ENCODE assay signal across 8 cellular contexts in the genomic region with DNA sequence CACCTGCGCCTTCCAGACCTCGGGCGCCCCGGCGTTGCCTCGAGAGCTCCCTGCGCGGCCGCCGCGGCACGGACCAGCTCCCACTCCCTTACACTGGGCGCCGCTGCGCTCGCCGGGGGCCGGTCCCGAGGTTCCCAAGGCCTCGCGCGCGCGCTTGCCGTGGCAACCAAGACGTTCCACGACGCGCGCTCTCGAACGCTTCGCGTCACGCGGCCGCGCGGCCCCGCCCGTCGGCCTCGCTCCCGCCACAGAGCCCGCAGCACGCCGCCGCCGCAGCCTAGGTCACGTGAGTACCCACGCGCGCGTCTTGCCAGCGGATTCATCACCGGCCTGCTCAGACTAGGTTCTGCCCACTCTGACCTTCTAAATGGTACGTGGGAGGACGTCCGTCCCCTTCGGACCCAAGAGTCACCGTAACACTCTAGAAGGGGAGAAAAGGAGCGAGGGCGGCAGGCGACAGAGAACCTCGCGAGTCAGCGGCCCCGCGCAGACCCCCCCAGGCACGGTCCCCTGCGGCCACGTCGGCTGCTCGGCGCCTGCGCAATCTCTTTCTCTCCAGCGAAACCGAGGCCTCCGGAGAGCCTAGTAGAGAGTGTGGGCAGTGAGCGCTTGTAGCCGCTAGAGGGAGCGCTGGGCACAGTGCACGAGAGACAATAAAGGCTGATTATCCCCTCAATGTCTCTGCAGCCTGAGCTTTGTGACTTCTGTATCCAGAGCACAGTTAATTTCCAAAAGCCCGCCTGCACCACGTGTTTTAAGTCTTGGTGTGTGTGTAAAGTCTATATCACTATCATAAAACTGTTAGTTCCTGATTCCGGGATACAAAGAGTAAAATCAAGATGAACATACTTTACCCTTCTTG. TPM values are rescaled to one million over a fixed set of nuclear protein-coding genes. Genes with fewer than 3 reads are reported as not detected.
A peak's percentile ranks its signal among the peaks of the same experiment; 100 is the strongest.
DNase-seq lines count a peak whose midpoint lies in the region; ATAC-seq lines count a peak whose summit lies in the region.

A gene with protein sequence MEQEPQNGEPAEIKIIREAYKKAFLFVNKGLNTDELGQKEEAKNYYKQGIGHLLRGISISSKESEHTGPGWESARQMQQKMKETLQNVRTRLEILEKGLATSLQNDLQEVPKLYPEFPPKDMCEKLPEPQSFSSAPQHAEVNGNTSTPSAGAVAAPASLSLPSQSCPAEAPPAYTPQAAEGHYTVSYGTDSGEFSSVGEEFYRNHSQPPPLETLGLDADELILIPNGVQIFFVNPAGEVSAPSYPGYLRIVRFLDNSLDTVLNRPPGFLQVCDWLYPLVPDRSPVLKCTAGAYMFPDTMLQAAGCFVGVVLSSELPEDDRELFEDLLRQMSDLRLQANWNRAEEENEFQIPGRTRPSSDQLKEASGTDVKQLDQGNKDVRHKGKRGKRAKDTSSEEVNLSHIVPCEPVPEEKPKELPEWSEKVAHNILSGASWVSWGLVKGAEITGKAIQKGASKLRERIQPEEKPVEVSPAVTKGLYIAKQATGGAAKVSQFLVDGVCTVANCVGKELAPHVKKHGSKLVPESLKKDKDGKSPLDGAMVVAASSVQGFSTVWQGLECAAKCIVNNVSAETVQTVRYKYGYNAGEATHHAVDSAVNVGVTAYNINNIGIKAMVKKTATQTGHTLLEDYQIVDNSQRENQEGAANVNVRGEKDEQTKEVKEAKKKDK (minus strand): TSS at position 173 of the 862 bp plus-strand sequence. CDS start 10,564 bp downstream, outside the sequence.

- no peaks in the 10 kb centered on the region for H3K36me3 ChIP-seq in CD4-positive, alpha-beta memory T cell (ENCODE audit: insufficient read depth, low read length)
- no peaks in the 10 kb centered on the region for H3K36me3 ChIP-seq in endocrine pancreas (ENCODE audit: control insufficient read depth, insufficient read depth, low read length)

- POLR2A ChIA-PET in CD4-positive, alpha-beta memory T cell (lab: Charles Lee; ENCODE audit: partially characterized antibody): interaction anchor here (1.3 kb wide), 1 partner anchor 654 kb away, joined by 7 read pairs; a partner anchor contains a TSS

- H3K4me3 ChIP-seq in CD4-positive, alpha-beta memory T cell (ENCODE audit: low read length in 2 of 2): peak within 1 kb of the TSS; percentile 42 to 84
- peak within 1 kb of the TSS; percentile 97 for H3K4me3 ChIP-seq in endocrine pancreas (ENCODE audit: control insufficient read depth, insufficient read depth, low read length)

- no peaks in the 10 kb centered on the region for H3K27me3 ChIP-seq in CD4-positive, alpha-beta memory T cell (ENCODE audit: insufficient read depth, low read length)
- H3K27me3 ChIP-seq in endocrine pancreas (ENCODE audit: control insufficient read depth, insufficient read depth, low read length): no peaks in the 10 kb centered on the region

- H3K36me3 Mint-ChIP-seq in CD4-positive, alpha-beta memory T cell: peaks cover 0 to 9% of the 10 kb centered on the region in 2 donors
- no peaks in the 10 kb centered on the region for H3K36me3 Mint-ChIP-seq in memory B cell

- H3K4me1 ChIP-seq in CD4-positive, alpha-beta memory T cell (ENCODE audit: insufficient read depth, low read length): peaks cover 33% of the 10 kb centered on the region
- H3K4me1 ChIP-seq in endocrine pancreas (ENCODE audit: control insufficient read depth, insufficient read depth, low read length): no peaks in the 10 kb centered on the region

- peak within 1 kb of the TSS; percentile 89 to 98 (median 96) for H3K4me3 Mint-ChIP-seq in CD4-positive, alpha-beta memory T cell
- peak within 1 kb of the TSS; percentile 94 for H3K4me3 Mint-ChIP-seq in memory B cell

- H3K9me3 Mint-ChIP-seq in CD4-positive, alpha-beta memory T cell: peaks cover 0 to 2% (median 0%) of the 10 kb centered on the region in 8 donors
- no peaks in the 10 kb centered on the region for H3K9me3 Mint-ChIP-seq in memory B cell

- intact Hi-C loops in CD4-positive, alpha-beta memory T cell (cut with micrococcal nuclease): loop anchor here (1.0 to 5.0 kb wide), 6 partner anchors 50 to 2001 kb away; a partner anchor contains a TSS

- H3K27ac ChIP-seq in CD4-positive, alpha-beta memory T cell (ENCODE audit: low read depth, low read length): peak within 1 kb of the TSS; percentile 85

- peak within 1 kb of the TSS; percentile 90 for H3K9ac ChIP-seq in endocrine pancreas (ENCODE audit: control insufficient read depth, insufficient read depth, low read length)

- H3K4me1 Mint-ChIP-seq in CD4-positive, alpha-beta memory T cell: peaks cover 28 to 44% (median 39%) of the 10 kb centered on the region in 4 donors
- H3K4me1 Mint-ChIP-seq in memory B cell: peaks cover 6% of the 10 kb centered on the region

- H3K9me3 ChIP-seq in CD4-positive, alpha-beta memory T cell (ENCODE audit: control insufficient read depth in 1 of 2, low read length in 2 of 2): no peaks in the 10 kb centered on the region
- H3K9me3 ChIP-seq in endocrine pancreas (ENCODE audit: control insufficient read depth, low read length): no peaks in the 10 kb centered on the region

- H3K27ac Mint-ChIP-seq in CD4-positive, alpha-beta memory T cell: peak within 1 kb of the TSS; percentile 98 to 100 (median 99)
- H3K27ac Mint-ChIP-seq in memory B cell: peak within 1 kb of the TSS; percentile 95

- CTCF ChIA-PET in CD4-positive, alpha-beta memory T cell (lab: Charles Lee; ENCODE audit: partially characterized antibody): interaction anchor here (0.6 to 3.8 kb wide), 20 partner anchors 9 to 654 kb away, joined by 3 to 37 read pairs (median 4); a partner anchor contains a TSS

- peak; percentile 86 for ATAC-seq in GM19468 (IDR thresholded peaks at IDR 0.05; ENCODE audit: extremely low read depth, unreplicated experiment)
- ATAC-seq in memory B cell (ENCODE audit: low read depth): peak; percentile 72

- DNase-seq in CD4-positive, alpha-beta memory T cell: peak; percentile 88 to 91 (median 89)
- DNase-seq in HS-27A (ENCODE audit: low read depth) (peak; percentile 66), NOMO-1 treated with dmso at 0.1 percent for 144 hours (lab: John Stamatoyannopoulos, UW; ENCODE audit: unreplicated experiment) (peak; percentile 88), memory B cell (ENCODE audit: low spot score in 2 of 2) (peak; percentile 73 to 79)
- DNase-seq in activated CD8-positive, alpha-beta memory T cell treated with anti-CD3 and anti-CD28 coated beads, Interleukin-2, amount 50 U/mL, for 1 hour (ENCODE audit: extremely low read depth): peak; percentile 55
- peak; percentile 75 for DNase-seq in stimulated activated CD8-positive, alpha-beta memory T cell treated with anti-CD3 and anti-CD28 coated beads, Interleukin-12 subunit alpha, Interleukin-12 subunit beta, amount 100 ng/mL, for 1 hour (ENCODE audit: low read depth)

- peaks cover 4 to 5% of the 10 kb centered on the region in 2 donors for H3K27me3 Mint-ChIP-seq in CD4-positive, alpha-beta memory T cell
- peaks cover 6% of the 10 kb centered on the region for H3K27me3 Mint-ChIP-seq in memory B cell

RNA-seq across cellular contexts. Expression of the gene that starts here (rescaled TPM):
- total RNA-seq in CD4-positive, alpha-beta memory T cell: 10 to 100 TPM; 62.4 to 67.0 TPM
- polyA plus RNA-seq in CD4-positive, alpha-beta memory T cell: 10 to 100 TPM; 44.7 to 50.3 TPM

Comparison
In these comparisons a context has a peak if more than half of its experiments do, and no peak if none do; other contexts are left out.
1. Peak in every context shown above with its lines: DNase-seq, ATAC-seq, H3K4me3 ChIP-seq and H3K27ac ChIP-seq.